Comparison of ENCODE assay signal across 10 cellular contexts in the genomic region with DNA sequence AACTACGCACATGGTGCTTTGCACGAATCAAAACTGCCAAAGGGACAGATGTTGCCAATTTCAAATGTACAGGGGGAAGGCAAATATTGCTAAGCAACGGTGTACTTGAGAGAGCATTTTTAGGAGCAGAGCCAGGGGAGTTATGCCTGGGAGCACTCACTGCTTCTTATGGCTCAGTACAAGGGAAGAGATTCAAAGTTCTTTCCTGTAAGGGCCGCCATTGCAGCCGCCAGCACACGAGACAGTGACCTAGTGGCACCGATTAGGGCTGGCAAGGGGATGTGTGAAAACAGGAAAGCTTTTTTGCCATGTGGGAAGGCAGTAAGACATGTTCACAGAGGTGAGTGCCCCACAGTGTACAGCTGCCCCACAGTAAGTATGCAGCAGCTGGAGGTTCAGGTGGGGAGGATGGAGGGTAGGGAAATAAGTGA.
DNase-seq lines count a peak whose midpoint lies in the region; ATAC-seq and TF ChIP-seq lines count a peak whose summit lies in the region.
"Had no signal": no experiment of that assay in that cellular context is flagged by ENCODE, and none has a peak within 500 bp of the region (broad histone marks: within the 10 kb centered on the region; RNA-seq: fewer than 3 reads in every experiment).

No MANE protein-coding gene starts in this region.

- H3K27ac ChIP-seq in GM23338 (ENCODE audit: low read depth) (no peak overlapping the region; the same call in 1 of the 2 replicates), esophagus muscularis mucosa (replicated peaks in 1 of 4) (peak overlapping the region; percentile 53 to 73 (median 70)), gastrocnemius medialis (peak overlapping the region; percentile 69 to 83 (median 75))

- H3K36me3 Mint-ChIP-seq in GM23338 (ENCODE audit: low read depth): no peaks in the 10 kb centered on the region; the same call in 2 of the 3 replicates

- peaks cover 6% of the 10 kb centered on the region for H3K27me3 Mint-ChIP-seq in GM23338 (ENCODE audit: insufficient read depth, low read depth, poor library complexity)

- ATAC-seq in GM23338: peak; percentile 42
- peak; percentile 51 to 53 for ATAC-seq in gastrocnemius medialis
- ATAC-seq in HG02938 (IDR thresholded peaks at IDR 0.05; ENCODE audit: unreplicated experiment): no peak
- no peak for ATAC-seq in left colon
- no peak for ATAC-seq in sciatic nerve
- ATAC-seq: stimulated activated naive CD8-positive, alpha-beta T cell treated with anti-CD3 and anti-CD28 coated beads, Interleukin-15, Interleukin-2, amounts not matched to agents 100 U/mL and 50 U/mL, for 24 hours had no signal

- no peak overlapping the region; the same call in 2 of the 3 replicates for H3K4me3 Mint-ChIP-seq in GM23338

- WGBS in esophagus muscularis mucosa: 46% methylated on average over 3 of the region's 7 CpGs

- no peak overlapping the region for H3K4me2 ChIP-seq in GM23338

- H3K9me3 ChIP-seq in esophagus muscularis mucosa (no peaks in the 10 kb centered on the region), gastrocnemius medialis (no peaks in the 10 kb centered on the region)

- H3K27me3 ChIP-seq in GM23338 (ENCODE audit: insufficient read depth) (no peaks in the 10 kb centered on the region), esophagus muscularis mucosa (no peaks in the 10 kb centered on the region), gastrocnemius medialis (no peaks in the 10 kb centered on the region)

- in situ Hi-C loops in gastrocnemius medialis (cut with MboI; ENCODE audit: low sequenced_read_pairs in 4 of 4): no loop called here

- no peak overlapping the region for H2AFZ ChIP-seq in GM23338

- H3K4me3 ChIP-seq in GM23338 (no peak overlapping the region), esophagus muscularis mucosa (no peak overlapping the region), gastrocnemius medialis (no peak overlapping the region)

- H3F3A ChIP-seq in GM23338 (replicated peaks; ENCODE audit: low read depth): no peaks in the 10 kb centered on the region

- peaks cover 84% of the 10 kb centered on the region for H3K79me2 ChIP-seq in GM23338 (replicated peaks; ENCODE audit: insufficient read depth)

- H3K9me3 Mint-ChIP-seq in GM23338: no peaks in the 10 kb centered on the region

- DNase-seq in GM23338 (ENCODE audit: low spot score) (no peak), NCI-H345 treated with DMSO at 0.1 percent for 48 hours (lab: John Stamatoyannopoulos, UW; ENCODE audit: unreplicated experiment) (peak; percentile 39), esophagus muscularis mucosa (ENCODE audit: extremely low spot score) (no peak), gastrocnemius medialis (no peak), left colon (no peak), posterior vena cava (ENCODE audit: low spot score) (no peak), sciatic nerve (ENCODE audit: low spot score) (no peak)
- DNase-seq: Karpas-422; stimulated activated naive CD8-positive, alpha-beta T cell treated with anti-CD3 and anti-CD28 coated beads, Interleukin-15, Interleukin-2, amounts not matched to agents 100 U/mL and 50 U/mL, for 24 hours had no signal

- intact Hi-C loops in esophagus muscularis mucosa (cut with DNase I): no loop called here
- intact Hi-C loops in gastrocnemius medialis (cut with DNase I; ENCODE audit: low total_unique reads): no loop called here
- intact Hi-C loops in left colon (cut with DNase I, micrococcal nuclease): no loop called here
- intact Hi-C loops in posterior vena cava (cut with DNase I): no loop called here
- intact Hi-C loops in sciatic nerve (cut with DNase I): no loop called here

- no peaks in the 10 kb centered on the region for H3K9me2 ChIP-seq in GM23338 (ENCODE audit: insufficient read depth)

- H3K4me1 Mint-ChIP-seq in GM23338: peaks cover 24% of the 10 kb centered on the region

- TF ChIP-seq POLR2A in esophagus muscularis mucosa (IDR thresholded peaks at IDR 0.05; ENCODE audit: low read depth) (no peak), gastrocnemius medialis (IDR thresholded peaks at IDR 0.05) (no peak)

- peaks cover 28% of the 10 kb centered on the region for H4K20me1 ChIP-seq in GM23338 (replicated peaks; ENCODE audit: insufficient read depth)

- no peak for TF ChIP-seq EP300 in esophagus muscularis mucosa (IDR thresholded peaks at IDR 0.05)

- H3K27ac Mint-ChIP-seq in GM23338: no peak overlapping the region

- no peaks in the 10 kb centered on the region for H3K36me3 ChIP-seq in GM23338 (ENCODE audit: insufficient read depth)
- peaks cover 0 to 7% (median 2%) of the 10 kb centered on the region in 4 donors for H3K36me3 ChIP-seq in esophagus muscularis mucosa
- H3K36me3 ChIP-seq in gastrocnemius medialis: no peaks in the 10 kb centered on the region

- H3K4me1 ChIP-seq in GM23338 (ENCODE audit: insufficient read depth) (peaks cover 21% of the 10 kb centered on the region), esophagus muscularis mucosa (peaks cover 44 to 73% (median 59%) of the 10 kb centered on the region in 4 donors), gastrocnemius medialis (peaks cover 73 to 85% of the 10 kb centered on the region in 2 donors)

- TF ChIP-seq CTCF in GM23338 (conservative IDR thresholded peaks at IDR 0.05; ENCODE audit: low read depth in 2 of 2): no peak
- no peak for TF ChIP-seq CTCF in esophagus muscularis mucosa (IDR thresholded peaks at IDR 0.05)
- TF ChIP-seq CTCF in gastrocnemius medialis (IDR thresholded peaks at IDR 0.05 in 4 of 5, conservative IDR thresholded peaks at IDR 0.05 in 1 of 5): no peak

TF ChIP-seq in GM23338, 12 proteins besides CTCF, POLR2A, EP300 and RAD21 (continues in another document):
- TF ChIP-seq NANOG (IDR thresholded peaks at IDR 0.05; ENCODE audit: borderline replicate concordance): no peak
- no peak for TF ChIP-seq JUNB (IDR thresholded peaks at IDR 0.05; ENCODE audit: unreplicated experiment)
- TF ChIP-seq ZNF114 (CRISPR knock-in tag; IDR thresholded peaks at IDR 0.05): no peak
- TF ChIP-seq, protein P1, sequence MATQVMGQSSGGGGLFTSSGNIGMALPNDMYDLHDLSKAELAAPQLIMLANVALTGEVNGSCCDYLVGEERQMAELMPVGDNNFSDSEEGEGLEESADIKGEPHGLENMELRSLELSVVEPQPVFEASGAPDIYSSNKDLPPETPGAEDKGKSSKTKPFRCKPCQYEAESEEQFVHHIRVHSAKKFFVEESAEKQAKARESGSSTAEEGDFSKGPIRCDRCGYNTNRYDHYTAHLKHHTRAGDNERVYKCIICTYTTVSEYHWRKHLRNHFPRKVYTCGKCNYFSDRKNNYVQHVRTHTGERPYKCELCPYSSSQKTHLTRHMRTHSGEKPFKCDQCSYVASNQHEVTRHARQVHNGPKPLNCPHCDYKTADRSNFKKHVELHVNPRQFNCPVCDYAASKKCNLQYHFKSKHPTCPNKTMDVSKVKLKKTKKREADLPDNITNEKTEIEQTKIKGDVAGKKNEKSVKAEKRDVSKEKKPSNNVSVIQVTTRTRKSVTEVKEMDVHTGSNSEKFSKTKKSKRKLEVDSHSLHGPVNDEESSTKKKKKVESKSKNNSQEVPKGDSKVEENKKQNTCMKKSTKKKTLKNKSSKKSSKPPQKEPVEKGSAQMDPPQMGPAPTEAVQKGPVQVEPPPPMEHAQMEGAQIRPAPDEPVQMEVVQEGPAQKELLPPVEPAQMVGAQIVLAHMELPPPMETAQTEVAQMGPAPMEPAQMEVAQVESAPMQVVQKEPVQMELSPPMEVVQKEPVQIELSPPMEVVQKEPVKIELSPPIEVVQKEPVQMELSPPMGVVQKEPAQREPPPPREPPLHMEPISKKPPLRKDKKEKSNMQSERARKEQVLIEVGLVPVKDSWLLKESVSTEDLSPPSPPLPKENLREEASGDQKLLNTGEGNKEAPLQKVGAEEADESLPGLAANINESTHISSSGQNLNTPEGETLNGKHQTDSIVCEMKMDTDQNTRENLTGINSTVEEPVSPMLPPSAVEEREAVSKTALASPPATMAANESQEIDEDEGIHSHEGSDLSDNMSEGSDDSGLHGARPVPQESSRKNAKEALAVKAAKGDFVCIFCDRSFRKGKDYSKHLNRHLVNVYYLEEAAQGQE (IDR thresholded peaks at IDR 0.05; ENCODE audit: unreplicated experiment): no peak
- TF ChIP-seq, protein P2, sequence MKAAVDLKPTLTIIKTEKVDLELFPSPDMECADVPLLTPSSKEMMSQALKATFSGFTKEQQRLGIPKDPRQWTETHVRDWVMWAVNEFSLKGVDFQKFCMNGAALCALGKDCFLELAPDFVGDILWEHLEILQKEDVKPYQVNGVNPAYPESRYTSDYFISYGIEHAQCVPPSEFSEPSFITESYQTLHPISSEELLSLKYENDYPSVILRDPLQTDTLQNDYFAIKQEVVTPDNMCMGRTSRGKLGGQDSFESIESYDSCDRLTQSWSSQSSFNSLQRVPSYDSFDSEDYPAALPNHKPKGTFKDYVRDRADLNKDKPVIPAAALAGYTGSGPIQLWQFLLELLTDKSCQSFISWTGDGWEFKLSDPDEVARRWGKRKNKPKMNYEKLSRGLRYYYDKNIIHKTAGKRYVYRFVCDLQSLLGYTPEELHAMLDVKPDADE (IDR thresholded peaks at IDR 0.05): no peak
- no peak for TF ChIP-seq POLR2AphosphoS5 (IDR thresholded peaks at IDR 0.05; ENCODE audit: low read depth)
- TF ChIP-seq EZH2phosphoT487 (IDR thresholded peaks at IDR 0.05; ENCODE audit: unreplicated experiment): no peak
- no peak for TF ChIP-seq STAT1 (IDR thresholded peaks at IDR 0.05; ENCODE audit: unreplicated experiment)
- no peak for TF ChIP-seq EZH2 (IDR thresholded peaks at IDR 0.05; ENCODE audit: low read depth, unreplicated experiment)
- TF ChIP-seq ZNF331 (CRISPR knock-in tag; IDR thresholded peaks at IDR 0.05; ENCODE audit: low read depth): no peak
- no peak for TF ChIP-seq CREB1 (CRISPR knock-in tag; IDR thresholded peaks at IDR 0.05; ENCODE audit: low read depth)

Comparison
In these comparisons a context has a peak if more than half of its experiments do, and no peak if none do; other contexts are left out.
1. ATAC-seq: peak in GM23338 (single experiment) and gastrocnemius medialis (2 of 2); none in HG02938 (single experiment), left colon (single experiment) and sciatic nerve (single experiment).